Comparison of ENCODE assay signal across 1 cellular context in the genomic region with DNA sequence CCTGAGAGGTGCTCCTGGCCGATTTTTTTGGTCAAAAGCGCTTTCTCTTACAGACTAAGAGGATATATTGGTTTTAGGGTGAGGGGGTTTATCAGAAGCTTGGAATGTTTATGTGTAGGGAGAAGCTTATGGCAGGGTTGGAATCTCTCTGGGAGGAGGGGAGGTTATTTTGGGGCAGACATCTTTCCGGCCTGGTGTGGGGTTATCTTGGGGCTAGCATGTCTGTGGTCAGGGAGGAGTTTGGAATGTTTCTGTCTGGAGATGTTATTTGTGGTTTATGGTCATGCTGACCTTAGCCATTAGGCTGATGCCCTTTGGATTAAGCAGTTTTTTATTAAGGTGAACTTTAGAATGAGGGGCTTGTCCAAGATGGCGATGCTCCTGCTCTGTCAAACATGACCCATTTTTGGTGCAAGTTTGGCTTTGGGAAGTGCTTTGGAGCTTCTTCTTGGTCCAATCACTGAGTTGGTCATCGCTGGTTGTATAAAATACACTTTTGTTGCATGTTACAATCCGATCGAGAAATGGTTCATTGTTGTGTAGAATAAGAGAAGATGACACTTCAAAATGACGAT. TPM values are rescaled to one million over a fixed set of nuclear protein-coding genes. Genes with fewer than 3 reads are reported as not detected.
"Had no signal": no experiment of that assay in that cellular context is flagged by ENCODE, and none has a peak within 500 bp of the region (broad histone marks: within the 10 kb centered on the region; RNA-seq: fewer than 3 reads in every experiment).

No MANE protein-coding gene starts in this region.

RNA-seq across cellular contexts. Expression of gene C15orf39, which starts 35.1 kb away (rescaled TPM):
- polyA plus RNA-seq: neural cell had no signal
